In genomic region chr18:2906522-2907458, GRCh38 we compare ENCODE assay signal across 8 cellular contexts. TPM values are rescaled to one million over a fixed set of nuclear protein-coding genes. Genes with fewer than 3 reads are reported as not detected.
DNase-seq lines count a peak whose midpoint lies in the region; ATAC-seq, FAIRE-seq and TF ChIP-seq lines count a peak whose summit lies in the region.

No MANE protein-coding gene starts in this region.

- no peaks in the 10 kb centered on the region for H3K4me1 ChIP-seq in BE2C
- H3K4me1 ChIP-seq in liver (ENCODE audit: control insufficient read depth in 4 of 4, insufficient read depth in 4 of 4, low read length in 3 of 4): peaks cover 0 to 13% (median 8%) of the 10 kb centered on the region in 4 donors

- peak overlapping the region; percentile 88 for H3K4me3 Mint-ChIP-seq in T-helper 2 cell treated with Interferon-gamma antibody and Interleukin-4, amounts not matched to agents 5 μg/mL and 100 μg/mL, for 36 hours

- no peak for TF ChIP-seq CTCF in BE2C (IDR thresholded peaks at IDR 0.05; ENCODE audit: low read depth, low read length)
- peak; percentile 23 for TF ChIP-seq CTCF in bronchial epithelial cell (IDR thresholded peaks at IDR 0.05; ENCODE audit: insufficient read depth, low read length, severe bottlenecking)
- TF ChIP-seq CTCF in liver (IDR thresholded peaks at IDR 0.05; ENCODE audit: low read depth, low read length, missing input control): no peak

- DNase-seq in BE2C (peak; percentile 42), bronchial epithelial cell (ENCODE audit: low read depth) (no peak), NCI-H226 (no peak)
- peak; percentile 51 for DNase-seq in T-helper 2 cell treated with Interferon-gamma antibody and Interleukin-4, amounts not matched to agents 5 μg/mL and 100 μg/mL, for 36 hours (ENCODE audit: low spot score)
- DNase-seq in stimulated activated CD8-positive, alpha-beta memory T cell treated with anti-CD3 and anti-CD28 coated beads, Interleukin-15, amount 100 ng/mL, for 48 hours (ENCODE audit: low read depth in 2 of 2): peak; percentile 34 to 40

- 4% methylated on average over 97 of the region's 97 CpGs for WGBS in liver

- H3K9me3 Mint-ChIP-seq in T-helper 2 cell treated with Interferon-gamma antibody and Interleukin-4, amounts not matched to agents 5 μg/mL and 100 μg/mL, for 36 hours: no peaks in the 10 kb centered on the region

- no peaks in the 10 kb centered on the region; the same call in 1 of the 2 replicates for H3K36me3 ChIP-seq in BE2C
- H3K36me3 ChIP-seq in bronchial epithelial cell (ENCODE audit: control insufficient read depth, insufficient read depth, low read length): no peaks in the 10 kb centered on the region
- no peaks in the 10 kb centered on the region for H3K36me3 ChIP-seq in liver (ENCODE audit: control insufficient read depth in 4 of 4, insufficient read depth in 3 of 4, low read depth in 1 of 4, low read length in 3 of 4)

- H3K27ac ChIP-seq in liver (ENCODE audit: low read depth in 1 of 2, low read length in 2 of 2): no peak overlapping the region

- ATAC-seq in GM19035 (IDR thresholded peaks at IDR 0.05; ENCODE audit: unreplicated experiment) (peak; percentile 47), HG03280 (IDR thresholded peaks at IDR 0.05; ENCODE audit: unreplicated experiment) (peak; percentile 52)

- H3K4me3 ChIP-seq in BE2C (ENCODE audit: low read depth, low read length) (peak overlapping the region; percentile 65), bronchial epithelial cell (ENCODE audit: low read depth, low read length) (peak overlapping the region; percentile 29), liver (ENCODE audit: low read depth in 1 of 3, low read length in 3 of 3) (peak overlapping the region in 2 of 3 donors; percentile 32 to 59)

- peaks cover 36% of the 10 kb centered on the region for H3K36me3 Mint-ChIP-seq in T-helper 2 cell treated with Interferon-gamma antibody and Interleukin-4, amounts not matched to agents 5 μg/mL and 100 μg/mL, for 36 hours (ENCODE audit: low read depth)

- no peak for FAIRE-seq in bronchial epithelial cell (lab: Jason Lieb, UNC)

- H3K4me1 Mint-ChIP-seq in T-helper 2 cell treated with Interferon-gamma antibody and Interleukin-4, amounts not matched to agents 5 μg/mL and 100 μg/mL, for 36 hours (ENCODE audit: low read depth): peaks cover 18% of the 10 kb centered on the region

- H3K27me3 Mint-ChIP-seq in T-helper 2 cell treated with Interferon-gamma antibody and Interleukin-4, amounts not matched to agents 5 μg/mL and 100 μg/mL, for 36 hours (ENCODE audit: low read depth): no peaks in the 10 kb centered on the region

- H3K9ac ChIP-seq in liver (ENCODE audit: low read depth in 1 of 2, low read length in 2 of 2): no peak overlapping the region

- H3K27me3 ChIP-seq in BE2C: no peaks in the 10 kb centered on the region
- H3K27me3 ChIP-seq in bronchial epithelial cell (ENCODE audit: control insufficient read depth, insufficient read depth, low read length): peaks cover 12% of the 10 kb centered on the region
- H3K27me3 ChIP-seq in liver (ENCODE audit: control insufficient read depth in 4 of 4, insufficient read depth in 4 of 4, low read length in 3 of 4): no peaks in the 10 kb centered on the region

- TF ChIP-seq RAD21 in liver (IDR thresholded peaks at IDR 0.05): no peak

- H3K9me3 ChIP-seq in BE2C (no peaks in the 10 kb centered on the region), liver (ENCODE audit: control insufficient read depth in 4 of 4, low read length in 3 of 4) (no peaks in the 10 kb centered on the region)

- peak overlapping the region; percentile 80 for H3K27ac Mint-ChIP-seq in T-helper 2 cell treated with Interferon-gamma antibody and Interleukin-4, amounts not matched to agents 5 μg/mL and 100 μg/mL, for 36 hours

TF ChIP-seq in liver, 16 proteins besides CTCF, POLR2A, EP300 and RAD21:
- no peak for TF ChIP-seq FOXA2 (IDR thresholded peaks at IDR 0.05)

RNA-seq across cellular contexts. Expression of gene EMILIN2, which starts 60.0 kb away (rescaled TPM):
- 18.6 TPM for polyA plus RNA-seq in BE2C (2012; ENCODE audit: insufficient read depth, insufficient read length, low read depth)
- total RNA-seq in bronchial epithelial cell (0.38 and 1.3 TPM in 2 replicates), liver (1 to 10 TPM; 2.3 to 4.6 TPM)
- polyA plus RNA-seq in liver: 1 to 10 TPM in 1 of 2 donors, under 1 TPM in 1; 0.58 to 1.3 TPM

Comparison
In these comparisons a context has a peak if more than half of its experiments do, and no peak if none do; other contexts are left out.
1. DNase-seq: peak in BE2C (single experiment), T-helper 2 cell treated with Interferon-gamma antibody and Interleukin-4, amounts not matched to agents 5 μg/mL and 100 μg/mL, for 36 hours (single experiment) and stimulated activated CD8-positive, alpha-beta memory T cell treated with anti-CD3 and anti-CD28 coated beads, Interleukin-15, amount 100 ng/mL, for 48 hours (2 of 2); none in bronchial epithelial cell (single experiment) and NCI-H226 (single experiment).
2. Peak in every context shown above with its lines, with median percentiles within 50 percentile points of each other: H3K4me3 ChIP-seq.